In the genomic region with DNA sequence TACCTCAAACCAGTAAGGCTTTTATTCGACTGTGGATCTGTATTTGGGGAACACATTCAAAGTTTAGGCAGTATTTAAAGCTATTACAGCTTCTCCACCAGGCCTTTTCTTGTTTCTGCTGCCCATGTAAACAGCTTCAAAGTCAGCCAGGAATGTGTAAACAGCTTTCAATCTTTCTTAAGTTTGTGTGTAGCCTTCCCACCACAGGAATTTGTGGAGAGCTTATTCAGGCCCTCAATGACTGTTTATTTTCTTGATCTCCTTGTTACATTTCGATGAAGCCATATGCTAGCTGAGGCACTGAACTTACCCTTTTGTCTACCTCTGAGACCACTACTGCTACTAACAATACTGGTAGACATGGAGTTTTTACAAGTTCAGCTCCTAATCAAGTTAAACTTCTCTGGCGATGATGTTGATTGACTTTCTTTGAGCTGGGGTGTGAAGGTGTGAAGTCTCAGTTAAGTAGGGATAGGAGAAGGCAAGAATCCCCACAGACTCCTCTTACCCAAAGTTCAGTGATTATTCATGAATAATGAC, we compare ENCODE assay signal across 18 cellular contexts.
DNase-seq lines count a peak whose midpoint lies in the region; ATAC-seq and TF ChIP-seq lines count a peak whose summit lies in the region.
"Had no signal": no experiment of that assay in that cellular context is flagged by ENCODE, and none has a peak within 500 bp of the region (broad histone marks: within the 10 kb centered on the region; RNA-seq: fewer than 3 reads in every experiment).

No MANE protein-coding gene starts in this region.

- ATAC-seq in WTC11 = peak; percentile 24; the same call in 1 of the 2 replicates
- peak; percentile 86 to 89 for ATAC-seq in lower lobe of right lung
- ATAC-seq in upper lobe of right lung = peak; percentile 88
- no peak for ATAC-seq in GM19035 (IDR thresholded peaks at IDR 0.05; ENCODE audit: unreplicated experiment)
- ATAC-seq: A549 had no signal

- H3K4me1 ChIP-seq in lower lobe of right lung (no peaks in the 10 kb centered on the region), upper lobe of right lung (no peaks in the 10 kb centered on the region)
- H3K4me1 ChIP-seq: A549, Caco-2 had no signal

- H3K9me3 Mint-ChIP-seq in WTC11 (peaks cover 32% of the 10 kb centered on the region), nephron progenitor cell (peaks cover 43% of the 10 kb centered on the region)

- H3K4me3 Mint-ChIP-seq in WTC11 (no peak overlapping the region), nephron progenitor cell (no peak overlapping the region)
- H3K4me3 Mint-ChIP-seq: CD4-positive, alpha-beta T cell; H9 had no signal

- no peak overlapping the region for H3K27ac ChIP-seq in lower lobe of right lung
- H3K27ac ChIP-seq in upper lobe of right lung = no peak overlapping the region
- H3K27ac ChIP-seq: 22Rv1, A549, C4-2B had no signal

- DNase-seq in DMS53 (lab: John Stamatoyannopoulos, UW) (peak; percentile 27), DMS53 treated with DMSO at 0.1 percent for 48 hours (lab: John Stamatoyannopoulos, UW; ENCODE audit: unreplicated experiment) (no peak), WTC11 (ENCODE audit: low spot score) (no peak), lower lobe of right lung (no peak), upper lobe of right lung (no peak), NOMO-1 (lab: John Stamatoyannopoulos, UW; ENCODE audit: unreplicated experiment in 2 of 2) (no peak), nephron progenitor cell (no peak)
- DNase-seq: AML-193; Caco-2; CD4-positive, alpha-beta T cell; DMS79 treated with DMSO at 0.1 percent for 48 hours; GOT3; H9; KG1 had no signal

- TF ChIP-seq CTCF in WTC11 (IDR thresholded peaks at IDR 0.05) = no peak
- no peak for TF ChIP-seq CTCF in lower lobe of right lung (IDR thresholded peaks at IDR 0.05)
- no peak for TF ChIP-seq CTCF in upper lobe of right lung (IDR thresholded peaks at IDR 0.05)
- no peak for TF ChIP-seq CTCF in nephron progenitor cell (IDR thresholded peaks at IDR 0.05)

- H3K4me1 Mint-ChIP-seq in WTC11 (peaks cover 11% of the 10 kb centered on the region), nephron progenitor cell (peaks cover 6% of the 10 kb centered on the region)

- no peaks in the 10 kb centered on the region for H3K36me3 Mint-ChIP-seq in WTC11
- no peaks in the 10 kb centered on the region for H3K36me3 Mint-ChIP-seq in nephron progenitor cell (ENCODE audit: low read depth)

- no peaks in the 10 kb centered on the region for H3K27me3 ChIP-seq in lower lobe of right lung (ENCODE audit: low read depth)
- no peaks in the 10 kb centered on the region for H3K27me3 ChIP-seq in upper lobe of right lung

- H3K36me3 ChIP-seq in lower lobe of right lung = no peaks in the 10 kb centered on the region
- H3K36me3 ChIP-seq in upper lobe of right lung = no peaks in the 10 kb centered on the region

- CTCF ChIA-PET in WTC11 (lab: Charles Lee) = no interaction called here

- H3K9me3 ChIP-seq in lower lobe of right lung = no peaks in the 10 kb centered on the region
- no peaks in the 10 kb centered on the region for H3K9me3 ChIP-seq in upper lobe of right lung
- H3K9me3 ChIP-seq: A549, Caco-2 had no signal

- intact Hi-C loops in lower lobe of right lung (cut with DNase I) = no loop called here
- intact Hi-C loops in upper lobe of right lung (cut with DNase I) = no loop called here

- POLR2A ChIA-PET in WTC11 (lab: Charles Lee) = no interaction called here

- H3K27me3 Mint-ChIP-seq in WTC11 (ENCODE audit: low read depth) (no peaks in the 10 kb centered on the region), nephron progenitor cell (ENCODE audit: low read depth, poor library complexity) (no peaks in the 10 kb centered on the region)

- H3K27ac Mint-ChIP-seq in WTC11 (no peak overlapping the region), nephron progenitor cell (no peak overlapping the region)
- H3K27ac Mint-ChIP-seq: CD4-positive, alpha-beta T cell; H9 had no signal

- H3K4me3 ChIP-seq in lower lobe of right lung = no peak overlapping the region
- H3K4me3 ChIP-seq in upper lobe of right lung = no peak overlapping the region
- H3K4me3 ChIP-seq: A549 had no signal

TF ChIP-seq in WTC11, 78 proteins besides CTCF, POLR2A, EP300 and RAD21 (continues in another document):
- TF ChIP-seq STAT6 (CRISPR knock-in tag; conservative IDR thresholded peaks at IDR 0.05; ENCODE audit: low read depth) (no peak), ZNF317 (CRISPR knock-in tag; IDR thresholded peaks at IDR 0.05; ENCODE audit: borderline replicate concordance, low read depth) (no peak), GABPB1 (CRISPR knock-in tag; IDR thresholded peaks at IDR 0.05) (no peak), HMGA2 (CRISPR knock-in tag; IDR thresholded peaks at IDR 0.05) (no peak), ARID4B (CRISPR knock-in tag; IDR thresholded peaks at IDR 0.05; ENCODE audit: borderline replicate concordance) (no peak), FOXP1 (CRISPR knock-in tag; IDR thresholded peaks at IDR 0.05; ENCODE audit: borderline replicate concordance) (no peak), ZNF423 (CRISPR knock-in tag; IDR thresholded peaks at IDR 0.05) (no peak), OVOL2 (CRISPR knock-in tag; IDR thresholded peaks at IDR 0.05; ENCODE audit: borderline replicate concordance) (no peak)
- TF ChIP-seq, protein P1, sequence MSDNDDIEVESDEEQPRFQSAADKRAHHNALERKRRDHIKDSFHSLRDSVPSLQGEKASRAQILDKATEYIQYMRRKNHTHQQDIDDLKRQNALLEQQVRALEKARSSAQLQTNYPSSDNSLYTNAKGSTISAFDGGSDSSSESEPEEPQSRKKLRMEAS (CRISPR knock-in tag; IDR thresholded peaks at IDR 0.05) = no peak
- TF ChIP-seq, protein P2, sequence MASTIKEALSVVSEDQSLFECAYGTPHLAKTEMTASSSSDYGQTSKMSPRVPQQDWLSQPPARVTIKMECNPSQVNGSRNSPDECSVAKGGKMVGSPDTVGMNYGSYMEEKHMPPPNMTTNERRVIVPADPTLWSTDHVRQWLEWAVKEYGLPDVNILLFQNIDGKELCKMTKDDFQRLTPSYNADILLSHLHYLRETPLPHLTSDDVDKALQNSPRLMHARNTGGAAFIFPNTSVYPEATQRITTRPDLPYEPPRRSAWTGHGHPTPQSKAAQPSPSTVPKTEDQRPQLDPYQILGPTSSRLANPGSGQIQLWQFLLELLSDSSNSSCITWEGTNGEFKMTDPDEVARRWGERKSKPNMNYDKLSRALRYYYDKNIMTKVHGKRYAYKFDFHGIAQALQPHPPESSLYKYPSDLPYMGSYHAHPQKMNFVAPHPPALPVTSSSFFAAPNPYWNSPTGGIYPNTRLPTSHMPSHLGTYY (CRISPR knock-in tag; IDR thresholded peaks at IDR 0.05) = no peak
